ENCODE assay signal across 25 cellular contexts in the genomic region with DNA sequence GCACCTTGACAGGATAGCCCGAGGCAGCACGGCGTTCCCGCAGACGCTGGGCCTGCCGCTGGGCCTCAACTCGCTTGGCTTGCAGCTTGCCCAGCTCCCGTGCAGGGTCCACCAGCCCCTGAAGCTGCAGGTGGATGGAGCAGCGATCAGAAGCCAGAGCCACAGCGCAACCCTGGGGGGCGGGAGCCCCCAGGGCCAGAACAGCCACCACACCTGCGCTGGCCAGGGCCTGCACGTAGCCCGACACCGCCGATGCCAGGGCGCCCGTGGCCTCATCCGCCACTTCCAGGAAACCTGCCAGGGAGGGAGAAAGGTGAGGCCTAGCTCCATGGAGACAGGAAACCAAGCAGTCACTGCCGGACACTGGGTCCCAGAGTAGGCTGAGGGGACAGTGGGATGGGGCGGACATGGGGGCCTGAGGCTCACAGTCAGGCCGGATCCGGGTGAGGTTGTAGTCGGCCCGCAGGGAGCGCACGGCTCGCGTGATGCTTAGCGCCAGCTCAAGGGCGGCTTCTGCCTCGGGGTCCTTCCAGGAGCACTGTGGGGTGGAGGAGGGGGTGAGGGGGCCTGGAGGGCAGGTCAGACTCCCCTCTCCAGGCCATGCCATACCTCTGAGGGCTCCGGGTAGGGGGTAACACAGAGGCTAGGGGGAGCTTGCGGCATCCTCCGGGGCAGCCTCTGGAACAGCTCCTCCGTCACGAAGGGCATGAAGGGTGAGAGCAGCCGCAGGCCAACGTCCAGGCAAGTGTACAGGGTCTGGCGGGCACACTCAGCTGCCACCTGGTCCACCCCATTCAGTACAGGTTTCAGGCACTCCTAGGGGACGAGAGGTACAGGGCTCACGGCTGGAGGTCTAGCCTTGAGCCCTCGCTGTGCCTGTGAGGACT. TPM values are rescaled to one million over a fixed set of nuclear protein-coding genes. Genes with fewer than 3 reads are reported as not detected.
DNase-seq lines count a peak whose midpoint lies in the region; ATAC-seq and TF ChIP-seq lines count a peak whose summit lies in the region.
"Had no signal": no experiment of that assay in that cellular context is flagged by ENCODE, and none has a peak within 500 bp of the region (broad histone marks: within the 10 kb centered on the region; RNA-seq: fewer than 3 reads in every experiment).

No MANE protein-coding gene starts in this region.

- no peak for TF ChIP-seq CTCF in RWPE1 (conservative IDR thresholded peaks at IDR 0.05; ENCODE audit: low read depth)
- TF ChIP-seq CTCF in liver (IDR thresholded peaks at IDR 0.05; ENCODE audit: low read depth, low read length, missing input control) = no peak

- POLR2A ChIA-PET in RWPE1 (lab: Yijun Ruan, JAX; ENCODE audit: low non-redundant PET) = no interaction called here
- POLR2A ChIA-PET in activated CD4-positive, alpha-beta memory T cell treated with anti-CD3 and anti-CD28 coated beads, Interleukin-2, amount 10 ng/mL, durations not matched to agents 7 days and 5 days (lab: Charles Lee) = interaction anchor here (1.5 to 3.2 kb wide), 7 partner anchors 9 to 87 kb away, joined by 4 to 14 read pairs (median 7); a partner anchor contains a TSS

- H3K36me3 ChIP-seq in liver (ENCODE audit: control insufficient read depth in 4 of 4, insufficient read depth in 3 of 4, low read depth in 1 of 4, low read length in 3 of 4) = peaks cover 5 to 39% (median 9%) of the 10 kb centered on the region in 4 donors

- DNase-seq in Right ventricle myocardium inferior (ENCODE audit: missing footprints) (peak; percentile 53), left ventricle myocardium superior (no peak), RWPE1 (ENCODE audit: low spot score) (no peak)
- DNase-seq in stimulated activated naive B cell treated with anti-CD40 and anti-IgM and Interleukin-4, amounts not matched to agents 10 μg/mL and 1 μg/mL and 100 μg/mL, for 72 hours = no peak
- no peak for DNase-seq in activated CD4-positive, alpha-beta memory T cell treated with anti-CD3 and anti-CD28 coated beads, Interleukin-2, amount 10 ng/mL, durations not matched to agents 7 days and 5 days
- DNase-seq: 8988T, ACHN, BE2C, Calu3, DMS153, DND-41, KG1, MG63, NCI-H2029, NCI-H446, NCI-H524 treated with DMSO at 0.1 percent for 48 hours, NCI-H774, SJCRH30 had no signal

- H3K27me3 ChIP-seq in liver (ENCODE audit: control insufficient read depth in 4 of 4, insufficient read depth in 4 of 4, low read length in 3 of 4) = no peaks in the 10 kb centered on the region
- H3K27me3 ChIP-seq: BE2C, MG63, SJCRH30 had no signal

- ATAC-seq in Right ventricle myocardium inferior (no peak), left ventricle myocardium superior (no peak), GM18858 (IDR thresholded peaks at IDR 0.05; ENCODE audit: unreplicated experiment) (no peak), HG03196 (IDR thresholded peaks at IDR 0.05; ENCODE audit: unreplicated experiment) (no peak)
- no peak for ATAC-seq in stimulated activated naive B cell treated with anti-CD40 and anti-IgM and Interleukin-4, amounts not matched to agents 10 μg/mL and 1 μg/mL and 100 μg/mL, for 72 hours (replicated peaks)
- ATAC-seq: Panc1, SK-N-SH treated with all-trans-retinoic acid at 6 μM for 48 hours had no signal

- CTCF ChIA-PET in RWPE1 (lab: Yijun Ruan, JAX) = interaction anchor here (1.2 to 2.0 kb wide), 2 partner anchors 9 to 17 kb away, joined by 4 to 5 read pairs; no protein-coding TSS in a partner anchor
- CTCF ChIA-PET in activated CD4-positive, alpha-beta memory T cell treated with anti-CD3 and anti-CD28 coated beads, Interleukin-2, amount 10 ng/mL, durations not matched to agents 7 days and 5 days (lab: Charles Lee) = interaction anchor here (1.4 to 1.7 kb wide), 2 partner anchors 9 to 12 kb away, joined by 3 to 6 read pairs; no protein-coding TSS in a partner anchor

- peak overlapping the region; percentile 89 for H3K27ac ChIP-seq in RWPE1
- peak overlapping the region; percentile 26 to 31 for H3K27ac ChIP-seq in liver (ENCODE audit: low read depth in 1 of 2, low read length in 2 of 2)
- H3K27ac ChIP-seq: SJCRH30 had no signal

- H3K4me3 Mint-ChIP-seq in stimulated activated naive B cell treated with anti-CD40 and anti-IgM and Interleukin-4, amounts not matched to agents 10 μg/mL and 1 μg/mL and 100 μg/mL, for 72 hours = no peak overlapping the region
- no peak overlapping the region for H3K4me3 Mint-ChIP-seq in activated CD4-positive, alpha-beta memory T cell treated with anti-CD3 and anti-CD28 coated beads, Interleukin-2, amount 10 ng/mL, durations not matched to agents 7 days and 5 days
- H3K4me3 Mint-ChIP-seq: CD14-positive monocyte had no signal

- H3K4me1 Mint-ChIP-seq in stimulated activated naive B cell treated with anti-CD40 and anti-IgM and Interleukin-4, amounts not matched to agents 10 μg/mL and 1 μg/mL and 100 μg/mL, for 72 hours = peaks cover 30 to 38% of the 10 kb centered on the region in 2 donors
- H3K4me1 Mint-ChIP-seq in activated CD4-positive, alpha-beta memory T cell treated with anti-CD3 and anti-CD28 coated beads, Interleukin-2, amount 10 ng/mL, durations not matched to agents 7 days and 5 days = peaks cover 32% of the 10 kb centered on the region

- no peak for TF ChIP-seq RAD21 in liver (IDR thresholded peaks at IDR 0.05)

- H3K36me3 Mint-ChIP-seq in stimulated activated naive B cell treated with anti-CD40 and anti-IgM and Interleukin-4, amounts not matched to agents 10 μg/mL and 1 μg/mL and 100 μg/mL, for 72 hours = peaks cover 45 to 53% of the 10 kb centered on the region in 2 donors
- peaks cover 33% of the 10 kb centered on the region for H3K36me3 Mint-ChIP-seq in activated CD4-positive, alpha-beta memory T cell treated with anti-CD3 and anti-CD28 coated beads, Interleukin-2, amount 10 ng/mL, durations not matched to agents 7 days and 5 days (ENCODE audit: low read depth)

- intact Hi-C loops in Right ventricle myocardium inferior (cut with DNase I) = no loop called here
- intact Hi-C loops in left ventricle myocardium superior (cut with micrococcal nuclease) = no loop called here

- 88% methylated on average over 43 of the region's 43 CpGs for WGBS in liver

- H3K4me3 ChIP-seq in liver (ENCODE audit: low read depth in 1 of 3, low read length in 3 of 3) = no peak overlapping the region
- H3K4me3 ChIP-seq: MG63, SJCRH30 had no signal

- H3K9me3 ChIP-seq in liver (ENCODE audit: control insufficient read depth in 4 of 4, low read length in 3 of 4) = no peaks in the 10 kb centered on the region
- H3K9me3 ChIP-seq: BE2C, MG63, SJCRH30 had no signal

- no peaks in the 10 kb centered on the region for H3K9me3 Mint-ChIP-seq in stimulated activated naive B cell treated with anti-CD40 and anti-IgM and Interleukin-4, amounts not matched to agents 10 μg/mL and 1 μg/mL and 100 μg/mL, for 72 hours
- no peaks in the 10 kb centered on the region for H3K9me3 Mint-ChIP-seq in activated CD4-positive, alpha-beta memory T cell treated with anti-CD3 and anti-CD28 coated beads, Interleukin-2, amount 10 ng/mL, durations not matched to agents 7 days and 5 days
- H3K9me3 Mint-ChIP-seq: CD14-positive monocyte; CD8-positive, alpha-beta memory T cell had no signal

- peak overlapping the region; percentile 25 for H3K27ac Mint-ChIP-seq in stimulated activated naive B cell treated with anti-CD40 and anti-IgM and Interleukin-4, amounts not matched to agents 10 μg/mL and 1 μg/mL and 100 μg/mL, for 72 hours
- no peak overlapping the region for H3K27ac Mint-ChIP-seq in activated CD4-positive, alpha-beta memory T cell treated with anti-CD3 and anti-CD28 coated beads, Interleukin-2, amount 10 ng/mL, durations not matched to agents 7 days and 5 days
- H3K27ac Mint-ChIP-seq: CD8-positive, alpha-beta memory T cell had no signal

- peaks cover 6 to 39% (median 28%) of the 10 kb centered on the region in 4 donors for H3K4me1 ChIP-seq in liver (ENCODE audit: control insufficient read depth in 4 of 4, insufficient read depth in 4 of 4, low read length in 3 of 4)

- H3K9ac ChIP-seq in liver (ENCODE audit: low read depth in 1 of 2, low read length in 2 of 2) = no peak overlapping the region

- no peaks in the 10 kb centered on the region for H3K27me3 Mint-ChIP-seq in stimulated activated naive B cell treated with anti-CD40 and anti-IgM and Interleukin-4, amounts not matched to agents 10 μg/mL and 1 μg/mL and 100 μg/mL, for 72 hours
- H3K27me3 Mint-ChIP-seq in activated CD4-positive, alpha-beta memory T cell treated with anti-CD3 and anti-CD28 coated beads, Interleukin-2, amount 10 ng/mL, durations not matched to agents 7 days and 5 days = no peaks in the 10 kb centered on the region

TF ChIP-seq in liver, 16 proteins besides CTCF, POLR2A, EP300 and RAD21 (continues in another document):
- TF ChIP-seq YY1 (IDR thresholded peaks at IDR 0.05) (no peak), HNF4G (IDR thresholded peaks at IDR 0.05) (no peak), NR2F2 (IDR thresholded peaks at IDR 0.05) (no peak), HNF4A (conservative IDR thresholded peaks at IDR 0.05) (no peak), RXRA (IDR thresholded peaks at IDR 0.05) (no peak)

RNA-seq across cellular contexts. Expression of a gene that starts 2.1 kb away (rescaled TPM):
- total RNA-seq in Right ventricle myocardium inferior (12.1 TPM), left ventricle myocardium superior (12.8 TPM), liver (1 to 10 TPM in 1 of 2 donors, under 1 TPM in 1; 0.17 to 2.0 TPM)
- polyA plus RNA-seq in liver = 1 to 10 TPM in 1 of 2 donors, under 1 TPM in 1; 0.81 to 1.0 TPM
- 10 to 100 TPM; 11.0 to 12.2 TPM for total RNA-seq in activated CD4-positive, alpha-beta memory T cell treated with anti-CD3 and anti-CD28 coated beads, Interleukin-2, amount 10 ng/mL, durations not matched to agents 7 days and 5 days
- polyA plus RNA-seq: CD14-positive monocyte had no signal

RNA-seq across cellular contexts. Expression of a gene that starts 16.3 kb away (rescaled TPM):
- total RNA-seq in Right ventricle myocardium inferior (29.7 TPM), left ventricle myocardium superior (22.5 TPM), liver (10 to 100 TPM; 32.4 to 44.7 TPM)
- polyA plus RNA-seq in liver = 10 to 100 TPM; 17.9 to 32.5 TPM
- 10 to 100 TPM; 84.1 to 88.4 TPM for total RNA-seq in activated CD4-positive, alpha-beta memory T cell treated with anti-CD3 and anti-CD28 coated beads, Interleukin-2, amount 10 ng/mL, durations not matched to agents 7 days and 5 days

RNA-seq across cellular contexts. Expression of a gene that starts 16.8 kb away (rescaled TPM):
- 0.57 TPM for total RNA-seq in Right ventricle myocardium inferior
- total RNA-seq in left ventricle myocardium superior = 0.47 TPM
- total RNA-seq in liver = 1 to 10 TPM in 1 of 2 donors, under 1 TPM in 1; 0.59 to 2.6 TPM
- polyA plus RNA-seq in liver = under 1 TPM in 1 of 2 donors, not detected in 1; 0.68 TPM
- total RNA-seq in activated CD4-positive, alpha-beta memory T cell treated with anti-CD3 and anti-CD28 coated beads, Interleukin-2, amount 10 ng/mL, durations not matched to agents 7 days and 5 days = 10 to 100 TPM; 10.7 to 14.6 TPM
- polyA plus RNA-seq: CD14-positive monocyte; CD8-positive, alpha-beta memory T cell had no signal

RNA-seq across cellular contexts. Expression of a gene that starts 27.5 kb away (rescaled TPM):
- total RNA-seq in Right ventricle myocardium inferior (24.6 TPM), left ventricle myocardium superior (20.1 TPM), liver (10 to 100 TPM in 1 of 2 donors, 1 to 10 TPM in 1; 7.3 to 18.7 TPM)
- polyA plus RNA-seq in liver = 10 to 100 TPM; 14.5 to 16.4 TPM
- total RNA-seq in activated CD4-positive, alpha-beta memory T cell treated with anti-CD3 and anti-CD28 coated beads, Interleukin-2, amount 10 ng/mL, durations not matched to agents 7 days and 5 days = 100 to 1,000 TPM; 100 to 108 TPM

RNA-seq across cellular contexts. Expression of a gene that starts 35.8 kb away (rescaled TPM):
- total RNA-seq in Right ventricle myocardium inferior (1.6 TPM), left ventricle myocardium superior (2.0 TPM), liver (under 1 TPM; 0.67 to 0.79 TPM)
- under 1 TPM; 0.27 to 0.28 TPM for polyA plus RNA-seq in liver
- 1 to 10 TPM; 2.8 to 3.0 TPM for total RNA-seq in activated CD4-positive, alpha-beta memory T cell treated with anti-CD3 and anti-CD28 coated beads, Interleukin-2, amount 10 ng/mL, durations not matched to agents 7 days and 5 days
